Comparison of ENCODE assay signal across 24 cellular contexts in the genomic region with DNA sequence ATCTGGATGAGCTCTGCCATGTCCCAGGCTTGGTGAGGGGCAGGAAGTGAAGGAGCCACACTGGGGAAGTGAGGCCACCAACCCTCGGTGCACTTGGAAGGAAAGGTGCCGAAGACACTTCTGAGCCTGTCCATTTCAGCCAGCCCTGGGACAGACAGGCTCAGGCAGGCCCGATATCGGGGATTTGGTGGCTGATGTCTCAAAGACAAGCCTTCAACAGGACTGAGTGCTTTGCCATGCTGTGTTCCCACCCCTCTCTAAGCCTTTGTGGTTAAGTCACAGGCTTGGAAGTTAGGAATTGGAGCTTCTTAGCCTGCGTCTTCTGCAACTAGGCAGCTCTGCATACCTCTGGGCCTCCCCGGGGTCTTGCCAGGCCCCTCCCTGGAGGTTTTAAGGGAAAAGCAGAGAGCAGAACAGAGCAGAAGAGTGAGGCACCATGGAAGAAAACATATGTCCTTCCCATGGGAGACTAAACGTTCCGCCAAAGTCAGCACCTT.
A peak's percentile ranks its signal among the peaks of the same experiment; 100 is the strongest.
DNase-seq lines count a peak whose midpoint lies in the region; TF ChIP-seq lines count a peak whose summit lies in the region.
"Had no signal": no experiment of that assay in that cellular context is flagged by ENCODE, and none has a peak within 500 bp of the region (broad histone marks: within the 10 kb centered on the region; RNA-seq: fewer than 3 reads in every experiment).

No MANE protein-coding gene starts in this region.

- intact Hi-C loops in spleen (cut with DNase I; ENCODE audit: low total_unique reads) (no loop called here), posterior cingulate gyrus (cut with DNase I) (no loop called here)

- H3K4me1 ChIP-seq in BLaER1 = peaks cover 81% of the 10 kb centered on the region
- H3K4me1 ChIP-seq in mucosa of rectum (ENCODE audit: control insufficient read depth in 2 of 2, insufficient read depth in 2 of 2, low read length in 2 of 2) = no peaks in the 10 kb centered on the region
- peaks cover 4 to 74% (median 37%) of the 10 kb centered on the region in 6 donors for H3K4me1 ChIP-seq in spleen
- H3K4me1 ChIP-seq: BE2C had no signal

- H3K27me3 ChIP-seq in BLaER1 (no peaks in the 10 kb centered on the region), mucosa of rectum (ENCODE audit: control insufficient read depth in 2 of 2, insufficient read depth in 2 of 2, low read length in 2 of 2) (no peaks in the 10 kb centered on the region), spleen (replicated peaks in 1 of 7) (no peaks in the 10 kb centered on the region)
- H3K27me3 ChIP-seq: BE2C had no signal

- WGBS in spleen, 5 donors = 55 to 65% (median 61%) methylated on average over 7 to 8 of the region's 8 CpGs

- H3K4me2 ChIP-seq in BLaER1 = peak overlapping the region; percentile 60

- H3K27ac ChIP-seq in BLaER1 = no peak overlapping the region
- peak overlapping the region; percentile 58 to 81 for H3K27ac ChIP-seq in coronary artery
- peak overlapping the region; percentile 20 to 33 for H3K27ac ChIP-seq in mucosa of rectum (ENCODE audit: low read depth in 2 of 2, low read length in 2 of 2)
- H3K27ac ChIP-seq in spleen = peak overlapping the region in 7 of 8 donors; percentile 16 to 78 (median 65)
- H3K27ac ChIP-seq: epithelial cell of prostate had no signal

- TF ChIP-seq POLR2A in spleen (IDR thresholded peaks at IDR 0.05) = no peak

- H3K9ac ChIP-seq in BLaER1 (no peak overlapping the region), mucosa of rectum (ENCODE audit: low read depth in 1 of 2, low read length in 2 of 2) (no peak overlapping the region)

- no peak for DNase-seq in coronary artery (ENCODE audit: low spot score)
- DNase-seq in spleen = peak; percentile 47
- DNase-seq in posterior cingulate gyrus = no peak
- DNase-seq in DMS153 (lab: John Stamatoyannopoulos, UW) = no peak
- DNase-seq in NCI-H1694 treated with DMSO at 0.1 percent for 48 hours (lab: John Stamatoyannopoulos, UW) = no peak
- no peak for DNase-seq in iPS-NIHi11 (ENCODE audit: low spot score)
- DNase-seq: activated CD8-positive, alpha-beta memory T cell treated with anti-CD3 and anti-CD28 coated beads, Interleukin-2, amount 50 U/mL, for 48 hours; BE2C; COR-L47; DMS79 treated with DMSO at 0.1 percent for 48 hours; foreskin melanocyte; NCI-H1105; NCI-H2081 treated with DMSO at 0.1 percent for 48 hours; NCI-H446; NCI-H82; nucleus accumbens; SHP77; stimulated activated naive CD4-positive, alpha-beta T cell treated with Interleukin-2 at 50 U/mL for 16 hours; SW 1271; T1000 had no signal

- no peak overlapping the region for H3K4me3 ChIP-seq in BLaER1
- no peak overlapping the region for H3K4me3 ChIP-seq in coronary artery
- H3K4me3 ChIP-seq in mucosa of rectum (ENCODE audit: low read length in 2 of 2) = no peak overlapping the region
- H3K4me3 ChIP-seq in spleen = no peak overlapping the region
- H3K4me3 ChIP-seq: lung had no signal

- no peaks in the 10 kb centered on the region for H3K9me3 ChIP-seq in BLaER1
- no peaks in the 10 kb centered on the region for H3K9me3 ChIP-seq in mucosa of rectum (ENCODE audit: control insufficient read depth in 2 of 2, low read length in 2 of 2)
- H3K9me3 ChIP-seq in spleen = no peaks in the 10 kb centered on the region
- H3K9me3 ChIP-seq: BE2C had no signal

- H4K20me1 ChIP-seq in BLaER1 = no peaks in the 10 kb centered on the region

- no peaks in the 10 kb centered on the region for H3K36me3 ChIP-seq in BLaER1
- H3K36me3 ChIP-seq in mucosa of rectum (ENCODE audit: control insufficient read depth in 2 of 2, insufficient read depth in 2 of 2, low read length in 2 of 2) = no peaks in the 10 kb centered on the region
- peaks cover 0 to 48% (median 2%) of the 10 kb centered on the region in 6 donors for H3K36me3 ChIP-seq in spleen
- H3K36me3 ChIP-seq: BE2C had no signal

- no peak for TF ChIP-seq CTCF in coronary artery (IDR thresholded peaks at IDR 0.05)
- no peak for TF ChIP-seq CTCF in spleen (IDR thresholded peaks at IDR 0.05 in 8 of 11, conservative IDR thresholded peaks at IDR 0.05 in 3 of 11)
